ENCODE assay signal across 12 cellular contexts in the genomic region with DNA sequence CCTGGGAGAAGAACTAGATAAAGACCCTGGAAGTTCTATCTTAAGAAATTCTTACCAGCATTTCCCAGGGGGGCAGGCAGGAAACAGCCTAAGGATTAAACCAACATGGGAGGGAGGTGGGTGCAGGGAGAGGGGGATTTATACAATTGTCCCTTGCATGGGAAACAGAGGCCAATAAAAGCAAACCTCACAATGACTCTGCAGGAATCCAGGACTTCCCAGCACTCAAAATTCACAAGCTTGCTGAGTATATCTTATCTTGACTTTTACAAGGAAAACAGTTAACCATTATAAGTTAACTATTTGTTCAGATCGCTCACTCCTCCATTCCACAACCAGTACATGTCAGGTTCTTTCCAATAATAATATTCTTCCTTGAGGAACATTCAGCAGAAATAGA.
DNase-seq lines count a peak whose midpoint lies in the region; ATAC-seq, FAIRE-seq and TF ChIP-seq lines count a peak whose summit lies in the region.
"Had no signal": no experiment of that assay in that cellular context is flagged by ENCODE, and none has a peak within 500 bp of the region (broad histone marks: within the 10 kb centered on the region; RNA-seq: fewer than 3 reads in every experiment).

No MANE protein-coding gene starts in this region.

- peak overlapping the region; percentile 22 for H3K27ac Mint-ChIP-seq in dendritic cell treated with granulocyte-macrophage colony-stimulating factor and Interleukin-4, amounts not matched to agents 40 ng/mL and 50 ng/mL, for 4 days
- H3K27ac Mint-ChIP-seq: naive thymus-derived CD8-positive, alpha-beta T cell had no signal

- H3K9me3 Mint-ChIP-seq in dendritic cell treated with granulocyte-macrophage colony-stimulating factor and Interleukin-4, amounts not matched to agents 40 ng/mL and 50 ng/mL, for 4 days, result no peaks in the 10 kb centered on the region
- H3K9me3 Mint-ChIP-seq: activated T-cell treated with anti-CD3 and anti-CD28 coated beads, Interleukin-2, amount 50 U/mL, for 4 hours had no signal

- peak overlapping the region; percentile 6; the same call in 1 of the 2 replicates for H2BK20ac ChIP-seq in IMR-90 (ENCODE audit: low read depth, low read length)

- WGBS in A549 (ENCODE audit: missing lambda C conversion rate), result 3% methylated on average over 1 of the region's 1 CpG
- WGBS in IMR-90 (ENCODE audit: extremely low coverage in 2 of 2, insufficient read length in 1 of 2), 2 experiments, result no CpG with 5 or more reads among the region's 1 CpG
- WGBS in mesodermal cell (ENCODE audit: insufficient coverage in 2 of 2), 2 experiments, result no CpG with 5 or more reads among the region's 1 CpG
- WGBS in esophagus squamous epithelium, 2 donors, result 63 to 92% methylated on average over 1 of the region's 1 CpG

- H4K8ac ChIP-seq in IMR-90 (ENCODE audit: low read depth in 2 of 2, low read length in 2 of 2), result no peak overlapping the region

- H3K27ac ChIP-seq in A549, result peak overlapping the region; percentile 70 to 84
- H3K27ac ChIP-seq in IMR-90 (ENCODE audit: insufficient read depth, low read length), result no peak overlapping the region
- H3K27ac ChIP-seq in mesodermal cell (ENCODE audit: low read depth, low read length, severe bottlenecking), result peak overlapping the region; percentile 89
- peak overlapping the region in 1 of 4 donors; percentile 61 for H3K27ac ChIP-seq in esophagus squamous epithelium

- H2AK5ac ChIP-seq in IMR-90 (ENCODE audit: low read depth, low read length), result no peak overlapping the region

- H3K4me1 ChIP-seq in A549, result peaks cover 32% of the 10 kb centered on the region
- H3K4me1 ChIP-seq in IMR-90 (ENCODE audit: control insufficient read depth, insufficient read depth, low read length), result peaks cover 14% of the 10 kb centered on the region
- H3K4me1 ChIP-seq in mesodermal cell (ENCODE audit: control insufficient read depth, insufficient read depth, low read length, poor library complexity, severe bottlenecking), result peaks cover 25% of the 10 kb centered on the region
- H3K4me1 ChIP-seq in esophagus squamous epithelium, result peaks cover 0 to 10% (median 0%) of the 10 kb centered on the region in 3 donors

- peak overlapping the region; percentile 30; the same call in 1 of the 2 replicates for H3K23ac ChIP-seq in IMR-90 (ENCODE audit: low read depth, low read length)

- CTCF ChIA-PET in A549 (lab: Yijun Ruan, JAX) (no interaction called here), IMR-90 (lab: Yijun Ruan, JAX) (no interaction called here)

- TF ChIP-seq CTCF in A549 (IDR thresholded peaks at IDR 0.05) (no peak), IMR-90 (conservative IDR thresholded peaks at IDR 0.05; ENCODE audit: low read depth, low read length) (no peak), GM20000 (IDR thresholded peaks at IDR 0.05; ENCODE audit: extremely low read depth, missing control alignments) (no peak), esophagus squamous epithelium (IDR thresholded peaks at IDR 0.05) (no peak)

- POLR2A ChIA-PET in A549 (lab: Yijun Ruan, JAX) (no interaction called here), IMR-90 (lab: Charles Lee; ENCODE audit: unreplicated experiment) (no interaction called here)

- FAIRE-seq in A549 (lab: Jason Lieb, UNC), result no peak

- H3K36me3 Mint-ChIP-seq in dendritic cell treated with granulocyte-macrophage colony-stimulating factor and Interleukin-4, amounts not matched to agents 40 ng/mL and 50 ng/mL, for 4 days (ENCODE audit: low read depth), result no peaks in the 10 kb centered on the region

- H3K9me3 ChIP-seq in A549, result no peaks in the 10 kb centered on the region
- H3K9me3 ChIP-seq in IMR-90 (ENCODE audit: control insufficient read depth, insufficient read depth, low read length), result peaks cover 4% of the 10 kb centered on the region
- H3K9me3 ChIP-seq in mesodermal cell (ENCODE audit: control insufficient read depth, low read length), result peaks cover 3% of the 10 kb centered on the region
- no peaks in the 10 kb centered on the region for H3K9me3 ChIP-seq in esophagus squamous epithelium

- no peak overlapping the region for H2AFZ ChIP-seq in IMR-90 (replicated peaks; ENCODE audit: low read length, poor library complexity)

- in situ Hi-C loops in IMR-90 (cut with MboI; ENCODE audit: low sequenced_read_pairs), result no loop called here

- H4K91ac ChIP-seq in IMR-90 (ENCODE audit: insufficient read depth, low read depth, low read length), result no peak overlapping the region; the same call in 1 of the 2 replicates

- H3K18ac ChIP-seq in IMR-90 (ENCODE audit: low read depth, low read length), result peak overlapping the region; percentile 96

- DNase-seq in A549 (ENCODE audit: low read depth in 1 of 2, low spot score in 1 of 2) (peak in 1 of 2 experiments; percentile 93), IMR-90 (peak; percentile 57), GM20000 (ENCODE audit: low spot score) (no peak), esophagus squamous epithelium (lab: John Stamatoyannopoulos, UW) (no peak)
- DNase-seq in stimulated activated CD4-positive, alpha-beta T cell treated with anti-CD3 and anti-CD28 coated beads, Interleukin-1b, Interleukin-23, amount 100 ng/mL, for 48 hours, result no peak
- DNase-seq: activated T-cell treated with anti-CD3 and anti-CD28 coated beads, Interleukin-2, amount 50 U/mL, for 4 hours; hippocampal formation; naive thymus-derived CD8-positive, alpha-beta T cell; NCI-H1092 had no signal

- H3K4me1 Mint-ChIP-seq in dendritic cell treated with granulocyte-macrophage colony-stimulating factor and Interleukin-4, amounts not matched to agents 40 ng/mL and 50 ng/mL, for 4 days (ENCODE audit: low read depth), result peaks cover 41% of the 10 kb centered on the region
- H3K4me1 Mint-ChIP-seq: naive thymus-derived CD8-positive, alpha-beta T cell had no signal

- no TSS peak for BruUV-seq in IMR-90 (replicated peaks; lab: Mats Ljungman, UMichigan)

- H4K5ac ChIP-seq in IMR-90 (ENCODE audit: low read depth, low read length), result peak overlapping the region; percentile 56

- peak; percentile 68 to 77; a peak in 4 of 5 replicates for TF ChIP-seq EP300 in A549 (IDR thresholded peaks at IDR 0.05)

- peak overlapping the region; percentile 43 for H3K4me2 ChIP-seq in A549
- no peak overlapping the region for H3K4me2 ChIP-seq in IMR-90 (ENCODE audit: low read depth, low read length)

- no peak overlapping the region for H3K56ac ChIP-seq in IMR-90 (ENCODE audit: extremely low read depth, insufficient read depth, low read length)

- H3K27me3 ChIP-seq in IMR-90 (ENCODE audit: control insufficient read depth, insufficient read depth, low read length), result no peaks in the 10 kb centered on the region
- no peaks in the 10 kb centered on the region for H3K27me3 ChIP-seq in esophagus squamous epithelium

- intact Hi-C loops in IMR-90 (cut with micrococcal nuclease) (no loop called here), esophagus squamous epithelium (cut with DNase I) (no loop called here)
- intact Hi-C loops in dendritic cell treated with granulocyte-macrophage colony-stimulating factor and Interleukin-4, amounts not matched to agents 40 ng/mL and 50 ng/mL, for 4 days (cut with micrococcal nuclease), result no loop called here

- dilution Hi-C loops in IMR-90 (cut with HindIII; ENCODE audit: low sequenced_read_pairs, unreplicated experiment), result no loop called here

- peak overlapping the region; percentile 26 for H2BK5ac ChIP-seq in IMR-90 (ENCODE audit: low read depth, low read length, poor library complexity, severe bottlenecking)

- H3K4me3 Mint-ChIP-seq in dendritic cell treated with granulocyte-macrophage colony-stimulating factor and Interleukin-4, amounts not matched to agents 40 ng/mL and 50 ng/mL, for 4 days, result no peak overlapping the region
- H3K4me3 Mint-ChIP-seq: activated T-cell treated with anti-CD3 and anti-CD28 coated beads, Interleukin-2, amount 50 U/mL, for 4 hours; naive thymus-derived CD8-positive, alpha-beta T cell had no signal

- no peak overlapping the region for H3K9ac ChIP-seq in IMR-90 (ENCODE audit: low read depth, low read length)

- H2AK9ac ChIP-seq in IMR-90 (replicated peaks; ENCODE audit: low read depth, low read length, poor library complexity), result no peak overlapping the region

- no peak for TF ChIP-seq POLR2A in A549 (IDR thresholded peaks at IDR 0.05; ENCODE audit: low read length)
- TF ChIP-seq POLR2A in IMR-90 (IDR thresholded peaks at IDR 0.05; ENCODE audit: low read depth, low read length), result no peak
- no peak for TF ChIP-seq POLR2A in esophagus squamous epithelium (IDR thresholded peaks at IDR 0.05)

- H3K36me3 ChIP-seq in IMR-90 (ENCODE audit: control insufficient read depth, insufficient read depth, low read length) (no peaks in the 10 kb centered on the region), mesodermal cell (ENCODE audit: control insufficient read depth, insufficient read depth, low read length) (no peaks in the 10 kb centered on the region), esophagus squamous epithelium (no peaks in the 10 kb centered on the region)

- TF ChIP-seq RAD21 in A549 (conservative IDR thresholded peaks at IDR 0.05 in 1 of 2, IDR thresholded peaks at IDR 0.05 in 1 of 2) (0 out of 5 replicates have a peak, but pooled peaks have one; percentile 6 to 27), IMR-90 (IDR thresholded peaks at IDR 0.05; ENCODE audit: low read length) (no peak)

- ATAC-seq in A549 (peak; percentile 62 to 92; a peak in 5 of 6 replicates), IMR-90 (ENCODE audit: low read depth) (0 out of 2 replicates have a peak, but pooled peaks have one; percentile 8), HG02571 (IDR thresholded peaks at IDR 0.05; ENCODE audit: unreplicated experiment) (no peak)
- ATAC-seq: activated T-cell treated with anti-CD3 and anti-CD28 coated beads, Interleukin-2, amount 50 U/mL, for 4 hours; naive thymus-derived CD8-positive, alpha-beta T cell had no signal

- H3K14ac ChIP-seq in IMR-90 (replicated peaks; ENCODE audit: low read depth, low read length), result peak overlapping the region; percentile 33; the same call in 1 of the 2 replicates

- H3K4ac ChIP-seq in IMR-90 (ENCODE audit: low read depth, low read length), result peak overlapping the region; percentile 39; the same call in 1 of the 2 replicates

- H2BK15ac ChIP-seq in IMR-90 (ENCODE audit: low read depth, low read length), result no peak overlapping the region; the same call in 2 of the 3 replicates

- peak overlapping the region; percentile 54 for H2BK120ac ChIP-seq in IMR-90 (ENCODE audit: low read depth, low read length)

- no peaks in the 10 kb centered on the region for H4K20me1 ChIP-seq in IMR-90 (ENCODE audit: insufficient read depth, low read length)

- H3K9me1 ChIP-seq in IMR-90 (ENCODE audit: insufficient read depth, low read length), result 0 out of 2 replicates have a peak, but pooled peaks cover 3% of the 10 kb centered on the region

- no peaks in the 10 kb centered on the region for H3K79me1 ChIP-seq in IMR-90 (ENCODE audit: low read depth in 1 of 2, low read length in 2 of 2)

- peaks cover 25% of the 10 kb centered on the region for H3K27me3 Mint-ChIP-seq in dendritic cell treated with granulocyte-macrophage colony-stimulating factor and Interleukin-4, amounts not matched to agents 40 ng/mL and 50 ng/mL, for 4 days

- no peak overlapping the region for H3K4me3 ChIP-seq in A549
- H3K4me3 ChIP-seq in IMR-90 (ENCODE audit: insufficient read depth, low read depth, low read length), result no peak overlapping the region
- no peak overlapping the region for H3K4me3 ChIP-seq in mesodermal cell (ENCODE audit: extremely low read depth, insufficient read depth, low read length, poor library complexity, severe bottlenecking)
- H3K4me3 ChIP-seq in esophagus squamous epithelium, result no peak overlapping the region

TF ChIP-seq in A549, 52 proteins besides CTCF, POLR2A, EP300 and RAD21 (continues in another document):
- TF ChIP-seq RFX5 (IDR thresholded peaks at IDR 0.05), result no peak
